Comparison of ENCODE assay signal across 7 cellular contexts in the genomic region with DNA sequence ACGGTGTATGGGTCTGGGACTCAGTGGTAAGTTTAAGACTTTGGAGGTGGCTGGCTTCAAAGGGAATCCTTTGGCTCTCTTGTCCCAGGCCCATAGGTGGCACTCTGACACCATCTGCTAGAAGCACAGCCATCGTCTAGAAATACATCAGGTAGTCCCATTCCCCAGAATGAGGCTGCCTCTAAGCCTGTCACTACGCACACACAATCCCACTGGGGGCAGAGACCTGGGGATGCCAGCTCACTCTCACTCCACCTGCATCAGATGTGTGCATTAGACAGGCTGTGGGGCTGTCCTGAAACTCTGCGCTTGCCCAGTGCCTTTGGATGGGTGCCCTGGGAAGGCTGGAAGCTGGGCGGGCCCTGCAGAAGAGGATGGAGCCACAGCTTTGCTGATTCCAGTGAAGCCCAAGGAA.
A peak's percentile ranks its signal among the peaks of the same experiment; 100 is the strongest.
DNase-seq lines count a peak whose midpoint lies in the region; ATAC-seq and TF ChIP-seq lines count a peak whose summit lies in the region.

No MANE protein-coding gene starts in this region.

- H3K9me3 Mint-ChIP-seq in T-helper 2 cell treated with Interferon-gamma antibody and Interleukin-4, amounts not matched to agents 5 μg/mL and 100 μg/mL, for 36 hours, result no peaks in the 10 kb centered on the region
- no peaks in the 10 kb centered on the region for H3K9me3 Mint-ChIP-seq in progenitor cell of endocrine pancreas (ENCODE audit: low read depth)

- H3K4me3 Mint-ChIP-seq in T-helper 2 cell treated with Interferon-gamma antibody and Interleukin-4, amounts not matched to agents 5 μg/mL and 100 μg/mL, for 36 hours, result no peak overlapping the region
- no peak overlapping the region for H3K4me3 Mint-ChIP-seq in progenitor cell of endocrine pancreas (ENCODE audit: low read depth)

- H3K36me3 Mint-ChIP-seq in T-helper 2 cell treated with Interferon-gamma antibody and Interleukin-4, amounts not matched to agents 5 μg/mL and 100 μg/mL, for 36 hours (ENCODE audit: low read depth), result no peaks in the 10 kb centered on the region
- H3K36me3 Mint-ChIP-seq in progenitor cell of endocrine pancreas (ENCODE audit: insufficient read depth), result no peaks in the 10 kb centered on the region

- ATAC-seq in GM19035 (IDR thresholded peaks at IDR 0.05; ENCODE audit: unreplicated experiment) (no peak), GM21825 (IDR thresholded peaks at IDR 0.05; ENCODE audit: unreplicated experiment) (no peak)

- H3K4me1 Mint-ChIP-seq in T-helper 2 cell treated with Interferon-gamma antibody and Interleukin-4, amounts not matched to agents 5 μg/mL and 100 μg/mL, for 36 hours (ENCODE audit: low read depth), result no peaks in the 10 kb centered on the region
- H3K4me1 Mint-ChIP-seq in progenitor cell of endocrine pancreas (ENCODE audit: low read depth), result no peaks in the 10 kb centered on the region

- no peaks in the 10 kb centered on the region for H3K27me3 Mint-ChIP-seq in T-helper 2 cell treated with Interferon-gamma antibody and Interleukin-4, amounts not matched to agents 5 μg/mL and 100 μg/mL, for 36 hours (ENCODE audit: low read depth)
- no peaks in the 10 kb centered on the region for H3K27me3 Mint-ChIP-seq in progenitor cell of endocrine pancreas

- no peak overlapping the region for H3K27ac Mint-ChIP-seq in T-helper 2 cell treated with Interferon-gamma antibody and Interleukin-4, amounts not matched to agents 5 μg/mL and 100 μg/mL, for 36 hours
- no peak overlapping the region for H3K27ac Mint-ChIP-seq in progenitor cell of endocrine pancreas

- peak; percentile 76 for TF ChIP-seq CTCF in progenitor cell of endocrine pancreas (IDR thresholded peaks at IDR 0.05; ENCODE audit: unreplicated experiment)

- peak; percentile 35 for DNase-seq in EL
- DNase-seq in HK-2 (ENCODE audit: unreplicated experiment), result peak; percentile 8
- peak; percentile 25 for DNase-seq in T-helper 2 cell treated with Interferon-gamma antibody and Interleukin-4, amounts not matched to agents 5 μg/mL and 100 μg/mL, for 36 hours (ENCODE audit: low spot score)
- peak; percentile 47 for DNase-seq in globus pallidus (ENCODE audit: low spot score)
- peak; percentile 26 for DNase-seq in progenitor cell of endocrine pancreas (ENCODE audit: low spot score, unreplicated experiment)
